Comparison of ENCODE assay signal across 8 cellular contexts in the genomic region with DNA sequence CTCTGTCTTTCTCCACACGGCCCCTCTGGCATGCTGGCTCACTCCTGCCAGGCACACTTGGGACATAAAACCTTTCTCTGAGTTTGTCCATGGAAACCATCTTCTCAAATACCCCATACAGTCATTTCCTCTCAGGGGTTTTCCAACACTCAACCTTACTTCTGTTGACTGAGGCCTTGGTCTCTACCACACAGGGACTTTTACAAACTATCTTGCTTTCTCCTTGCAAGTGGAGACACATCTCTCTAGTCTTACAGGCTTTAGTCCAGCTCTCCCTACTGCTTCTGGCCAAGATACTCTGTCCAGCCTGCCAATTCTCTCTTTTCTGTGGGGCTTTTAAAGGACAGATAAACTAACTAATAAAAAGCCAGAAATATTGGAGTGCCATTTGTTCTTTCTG.
DNase-seq lines count a peak whose midpoint lies in the region; ATAC-seq, FAIRE-seq and TF ChIP-seq lines count a peak whose summit lies in the region.
"Not testable (repeated sequence)": the region's sequence is repeated elsewhere in the genome, so short reads cannot be mapped to it uniquely, and the experiment has no call there.

No MANE protein-coding gene starts in this region.

- ATAC-seq in GM18519 (IDR thresholded peaks at IDR 0.05; ENCODE audit: low FRiP score, unreplicated experiment) = peak; percentile 56
- peak; percentile 49 for ATAC-seq in GM19395 (IDR thresholded peaks at IDR 0.05; ENCODE audit: unreplicated experiment)
- ATAC-seq in GM21723 (IDR thresholded peaks at IDR 0.05; ENCODE audit: unreplicated experiment) = peak; percentile 63
- peak; percentile 72 for ATAC-seq in HG02885 (IDR thresholded peaks at IDR 0.05; ENCODE audit: poor library complexity, unreplicated experiment)
- ATAC-seq in HG03342 (IDR thresholded peaks at IDR 0.05; ENCODE audit: unreplicated experiment) = peak; percentile 75
- peak; percentile 67 to 81 for ATAC-seq in activated CD4-positive, CD25-positive, alpha-beta regulatory T cell treated with anti-CD3 and anti-CD28 coated beads, Interleukin-2, amount 50 U/mL, for 24 hours
- ATAC-seq in stimulated activated naive CD8-positive, alpha-beta T cell treated with anti-CD3 and anti-CD28 coated beads, Interleukin-15, amount 100 ng/mL, for 72 hours = peak; percentile 98

- peak overlapping the region; percentile 38 to 42 for H3K4me3 Mint-ChIP-seq in stimulated activated naive CD8-positive, alpha-beta T cell treated with anti-CD3 and anti-CD28 coated beads, Interleukin-15, amount 100 ng/mL, for 72 hours

- H3K4me3 ChIP-seq in bronchial epithelial cell (ENCODE audit: low read depth, low read length) = not testable (repeated sequence)

- FAIRE-seq in bronchial epithelial cell (lab: Jason Lieb, UNC) = not testable (repeated sequence)

- TF ChIP-seq CTCF in bronchial epithelial cell (IDR thresholded peaks at IDR 0.05; ENCODE audit: insufficient read depth, low read length, severe bottlenecking) = not testable (repeated sequence)

- H3K9me3 Mint-ChIP-seq in stimulated activated naive CD8-positive, alpha-beta T cell treated with anti-CD3 and anti-CD28 coated beads, Interleukin-15, amount 100 ng/mL, for 72 hours = not testable (repeated sequence)

- peak; percentile 54 for DNase-seq in bronchial epithelial cell (ENCODE audit: low read depth)
- DNase-seq in stimulated activated naive CD8-positive, alpha-beta T cell treated with anti-CD3 and anti-CD28 coated beads, Interleukin-15, amount 100 ng/mL, for 72 hours = peak; percentile 3 to 10

- H3K27me3 ChIP-seq in bronchial epithelial cell (ENCODE audit: control insufficient read depth, insufficient read depth, low read length) = not testable (repeated sequence)

- H3K27me3 Mint-ChIP-seq in stimulated activated naive CD8-positive, alpha-beta T cell treated with anti-CD3 and anti-CD28 coated beads, Interleukin-15, amount 100 ng/mL, for 72 hours = not testable (repeated sequence)

- not testable (repeated sequence) for H3K36me3 ChIP-seq in bronchial epithelial cell (ENCODE audit: control insufficient read depth, insufficient read depth, low read length)

- peaks cover 10% of the 10 kb centered on the region for H3K4me1 Mint-ChIP-seq in stimulated activated naive CD8-positive, alpha-beta T cell treated with anti-CD3 and anti-CD28 coated beads, Interleukin-15, amount 100 ng/mL, for 72 hours

- peak overlapping the region; percentile 3 to 78 for H3K27ac Mint-ChIP-seq in stimulated activated naive CD8-positive, alpha-beta T cell treated with anti-CD3 and anti-CD28 coated beads, Interleukin-15, amount 100 ng/mL, for 72 hours
